ENCODE assay signal across 8 cellular contexts in the genomic region with DNA sequence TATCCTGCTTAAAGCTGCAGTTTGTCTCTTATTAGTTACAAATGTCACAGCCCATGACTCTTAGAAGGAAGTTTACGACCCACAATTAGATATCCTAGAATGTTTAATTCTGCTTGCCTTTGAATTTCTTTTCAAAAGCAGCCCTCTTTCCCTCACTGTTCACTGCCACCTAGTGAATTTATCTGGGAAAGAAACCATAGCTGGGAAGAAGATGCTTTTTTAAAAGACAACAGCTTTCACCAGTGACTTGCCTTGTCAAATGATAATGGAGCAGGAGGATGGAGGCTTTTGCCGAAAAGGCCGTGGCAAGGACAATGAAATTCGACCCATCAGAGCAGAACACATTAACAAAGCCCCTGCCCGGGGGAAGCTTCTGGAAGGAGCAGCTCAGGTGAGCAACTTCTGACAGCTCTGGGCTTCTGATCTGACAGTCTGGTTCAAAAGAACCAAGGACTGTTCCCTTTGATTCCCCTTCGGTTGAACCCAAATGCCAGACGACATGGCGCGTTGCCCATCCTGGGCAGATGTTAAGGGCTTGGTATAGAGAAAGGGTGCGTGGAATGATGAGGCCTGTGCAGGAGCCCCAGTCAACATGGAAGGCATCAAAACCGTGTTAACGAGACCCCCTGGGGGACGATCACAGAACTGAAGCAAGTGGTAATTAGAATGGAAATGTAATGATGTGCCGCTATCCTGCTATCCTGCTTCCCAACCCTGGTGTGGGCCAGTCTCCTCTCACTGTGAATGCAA.
A peak's percentile ranks its signal among the peaks of the same experiment; 100 is the strongest.
DNase-seq lines count a peak whose midpoint lies in the region; ATAC-seq and TF ChIP-seq lines count a peak whose summit lies in the region.

No MANE protein-coding gene starts in this region.

- H3K79me2 ChIP-seq in H9 (ENCODE audit: insufficient read depth, low read length), result no peaks in the 10 kb centered on the region

- H3K56ac ChIP-seq in H9 (ENCODE audit: insufficient read length, low read depth, low read length), result no peak overlapping the region

- WGBS in H9 (ENCODE audit: extremely low coverage, insufficient read length, low lambda C conversion rate), result no CpG with 5 or more reads among the region's 14 CpGs

- H3K4ac ChIP-seq in H9 (ENCODE audit: low read depth, low read length), result no peak overlapping the region

- no peak overlapping the region for H3K18ac ChIP-seq in H9 (ENCODE audit: insufficient read length, low read depth, low read length)

- no peaks in the 10 kb centered on the region for H3K36me3 Mint-ChIP-seq in H9 (ENCODE audit: insufficient read depth in 1 of 3, low read depth in 3 of 3)

- no peak overlapping the region for H2AK5ac ChIP-seq in H9 (ENCODE audit: insufficient read length, low read length)

- no peaks in the 10 kb centered on the region for H3K27me3 Mint-ChIP-seq in H9 (ENCODE audit: low read depth)

- peaks cover 4% of the 10 kb centered on the region; the same call in 1 of the 2 replicates for H3K4me1 ChIP-seq in H9 (ENCODE audit: insufficient read depth, low read length)

- no peak overlapping the region for H3K27ac ChIP-seq in H9 (ENCODE audit: insufficient read length, low read depth, low read length)

- DNase-seq in AG04449 (ENCODE audit: low read depth, low spot score) (no peak), H9 (peak; percentile 63), astrocyte of the hippocampus (ENCODE audit: low read depth, low spot score) (peak; percentile 64), inferior parietal cortex (ENCODE audit: extremely low spot score) (peak; percentile 68), DMS153 (lab: John Stamatoyannopoulos, UW) (no peak), GDM1 (lab: John Stamatoyannopoulos, UW) (no peak)
- no peak for DNase-seq in NK-92 treated with Interleukin-12 subunit alpha and Interleukin-12 subunit beta, amount 100 ng/mL, for 24 hours (lab: John Stamatoyannopoulos, UW)

- no peaks in the 10 kb centered on the region for H4K20me1 ChIP-seq in H9 (ENCODE audit: control insufficient read depth, insufficient read depth, insufficient read length)

- no peak overlapping the region for H2BK12ac ChIP-seq in H9 (ENCODE audit: insufficient read length, low read depth, low read length)

- H3T11ph ChIP-seq in H9 (ENCODE audit: low read length), result no peak overlapping the region

- H3K9me3 ChIP-seq in H9 (ENCODE audit: control insufficient read depth, low read depth, low read length), result no peaks in the 10 kb centered on the region

- no peak for ATAC-seq in GM21576 (IDR thresholded peaks at IDR 0.05; ENCODE audit: unreplicated experiment)

- CTCF ChIA-PET in AG04449 (lab: Yijun Ruan, JAX), result interaction anchor here (0.6 to 5.5 kb wide), 37 partner anchors 9 to 481 kb away, joined by 3 to 102 read pairs (median 3); no protein-coding TSS in a partner anchor

- H2BK15ac ChIP-seq in H9 (ENCODE audit: low read depth, low read length), result no peak overlapping the region

- no peak overlapping the region for H3K4me2 ChIP-seq in H9 (ENCODE audit: insufficient read depth, insufficient read length, low read length)

- H2BK20ac ChIP-seq in H9 (ENCODE audit: low read depth, low read length, poor library complexity, severe bottlenecking), result no peak overlapping the region

- no peak overlapping the region for H2BK5ac ChIP-seq in H9 (ENCODE audit: insufficient read length, low read length)

- peak overlapping the region in 2 of 3 experiments; percentile 32 to 72; a peak in 2 of 7 replicates for H3K27ac Mint-ChIP-seq in H9

- no peak overlapping the region for H2AFZ ChIP-seq in H9 (ENCODE audit: low read length)

- no peak overlapping the region for H4K91ac ChIP-seq in H9 (ENCODE audit: insufficient read length, low read depth, low read length)

- H3K79me1 ChIP-seq in H9 (ENCODE audit: insufficient read depth, low read depth, low read length, poor library complexity, severe bottlenecking), result no peaks in the 10 kb centered on the region

- no peaks in the 10 kb centered on the region for H3K9me3 Mint-ChIP-seq in H9

- no peak overlapping the region for H3K4me3 ChIP-seq in AG04449 (ENCODE audit: low read depth, low read length)

- H3K4me3 Mint-ChIP-seq in H9, result peak overlapping the region in 1 of 2 experiments; percentile 19; a peak in 1 of 5 replicates

- no peak overlapping the region for H4K8ac ChIP-seq in H9 (replicated peaks; ENCODE audit: insufficient read length, low read depth, low read length)

- no peak overlapping the region for H4K5ac ChIP-seq in H9 (ENCODE audit: insufficient read length, low read depth, low read length)

- H3K27me3 ChIP-seq in H9 (ENCODE audit: insufficient read depth, low read length), result no peaks in the 10 kb centered on the region

- TF ChIP-seq CTCF in AG04449 (IDR thresholded peaks at IDR 0.05; ENCODE audit: insufficient read depth, low read length, missing control alignments), result peak; percentile 38
- TF ChIP-seq CTCF in H9 (conservative IDR thresholded peaks at IDR 0.05), result peak; percentile 58

- no peak overlapping the region for H2BK120ac ChIP-seq in H9 (ENCODE audit: low read depth, low read length, poor library complexity, severe bottlenecking)

- no peaks in the 10 kb centered on the region for H3K23me2 ChIP-seq in H9 (ENCODE audit: insufficient read length, low read depth, low read length, poor library complexity, severe bottlenecking)

- peaks cover 25 to 30% of the 10 kb centered on the region in 2 experiments for H3K4me1 Mint-ChIP-seq in H9

- no peak overlapping the region for H3K9ac ChIP-seq in H9 (ENCODE audit: extremely low read depth, insufficient read length, low read length)

- POLR2A ChIA-PET in AG04449 (lab: Yijun Ruan, JAX), result no interaction called here

- H3K23ac ChIP-seq in H9 (ENCODE audit: insufficient read length, low read depth, low read length), result no peak overlapping the region

- H3K14ac ChIP-seq in H9 (ENCODE audit: insufficient read depth, low read length), result no peak overlapping the region

Comparison
In these comparisons a context has a peak if more than half of its experiments do, and no peak if none do; other contexts are left out.
1. DNase-seq: peak in H9 (single experiment), astrocyte of the hippocampus (single experiment) and inferior parietal cortex (single experiment); none in AG04449 (single experiment), DMS153 (single experiment), GDM1 (single experiment) and NK-92 treated with Interleukin-12 subunit alpha and Interleukin-12 subunit beta, amount 100 ng/mL, for 24 hours (single experiment).